14 cellular contexts compared by ENCODE assay signal in the genomic region with DNA sequence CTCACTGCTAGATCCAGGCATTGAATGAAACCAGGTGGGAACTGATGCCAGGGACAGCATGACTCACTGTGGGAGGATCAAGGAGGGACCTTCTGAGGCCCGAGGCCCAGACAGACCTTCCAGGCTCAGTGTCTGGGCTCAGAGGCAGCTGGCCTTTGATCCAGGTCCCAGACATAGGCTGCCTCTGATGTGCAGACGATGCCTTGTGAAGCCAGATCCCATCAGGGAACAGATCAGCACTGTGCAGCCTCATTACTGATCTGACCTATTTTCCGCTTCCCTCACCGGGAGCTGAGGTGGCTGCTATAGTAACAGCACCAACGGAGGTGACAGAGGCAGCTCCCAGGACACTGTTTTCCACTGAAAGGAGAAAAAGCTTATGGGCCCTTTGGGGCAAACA.
"Had no signal": no experiment of that assay in that cellular context is flagged by ENCODE, and none has a peak within 500 bp of the region (broad histone marks: within the 10 kb centered on the region; RNA-seq: fewer than 3 reads in every experiment).

No MANE protein-coding gene starts in this region.

- H3K36me3 ChIP-seq: uterus, WERI-Rb-1 had no signal

- H3K27ac ChIP-seq: epithelial cell of prostate, testis, uterus, WERI-Rb-1 had no signal

- H3K9me3 ChIP-seq: testis, uterus had no signal

- H3K27me3 ChIP-seq: testis, uterus had no signal

- FAIRE-seq: astrocyte had no signal

- DNase-seq: activated CD4-positive, alpha-beta T cell treated with anti-CD3 and anti-CD28 coated beads for 36 hours; activated CD8-positive, alpha-beta memory T cell treated with anti-CD3 and anti-CD28 coated beads, Interleukin-2, amount 50 U/mL, for 48 hours; activated naive CD4-positive, alpha-beta T cell; effector memory CD4-positive, alpha-beta T cell; naive thymus-derived CD4-positive, alpha-beta T cell; stimulated activated CD4-positive, alpha-beta T cell treated with anti-CD3 and anti-CD28 coated beads, Interleukin-15, amount 100 ng/mL, for 24 hours; stimulated activated CD4-positive, alpha-beta T cell treated with anti-CD3 and anti-CD28 coated beads, Interleukin-4, amount 100 ng/mL, for 24 hours; T-helper 1 cell; testis; uterus; WERI-Rb-1 had no signal

- H3K4me1 ChIP-seq: testis, uterus had no signal

- H3K4me3 ChIP-seq: lung, testis, uterus had no signal
